ENCODE assay signal across 1 cellular context in genomic region chr1:54764132-54764921, GRCh38.
TF ChIP-seq lines count a peak whose summit lies in the region.

PARS2 (minus strand) TSS chr1:54764523; CDS start chr1:54759161, 5,362 bp downstream.

TF ChIP-seq in HepG2, 621 proteins besides CTCF, POLR2A, EP300 and RAD21 (continued from another document and continues in another):
- TF ChIP-seq KIAA2018 (CRISPR knock-in tag; IDR thresholded peaks at IDR 0.05; ENCODE audit: borderline replicate concordance) (no peak), ZNF205 (CRISPR knock-in tag; IDR thresholded peaks at IDR 0.05) (no peak), HDAC6 (IDR thresholded peaks at IDR 0.05; ENCODE audit: low read depth, low read length) (no peak), BCLAF1 (IDR thresholded peaks at IDR 0.05) (no peak), SATB2 (CRISPR knock-in tag; IDR thresholded peaks at IDR 0.05) (no peak), ZNF709 (CRISPR knock-in tag; IDR thresholded peaks at IDR 0.05) (no peak), TFDP2 (CRISPR knock-in tag; IDR thresholded peaks at IDR 0.05) (peak; percentile 82), IKZF1 (IDR thresholded peaks at IDR 0.05) (no peak), TBX3 (IDR thresholded peaks at IDR 0.05; ENCODE audit: borderline replicate concordance) (no peak; the same call in 1 of the 2 replicates), ZSCAN30 (CRISPR knock-in tag; IDR thresholded peaks at IDR 0.05) (no peak), ZBTB2 (CRISPR knock-in tag; IDR thresholded peaks at IDR 0.05; ENCODE audit: low read depth) (no peak), NR2C2 (CRISPR knock-in tag; IDR thresholded peaks at IDR 0.05; ENCODE audit: borderline replicate concordance) (peak; percentile 71; the same call in 1 of the 2 replicates), ZNF362 (CRISPR knock-in tag; IDR thresholded peaks at IDR 0.05; ENCODE audit: borderline replicate concordance) (no peak), BCL6 (CRISPR knock-in tag; IDR thresholded peaks at IDR 0.05) (peak; percentile 79), ZNF646 (CRISPR knock-in tag; IDR thresholded peaks at IDR 0.05) (no peak), LRRFIP1 (CRISPR knock-in tag; conservative IDR thresholded peaks at IDR 0.05) (no peak), NFIB (CRISPR knock-in tag; IDR thresholded peaks at IDR 0.05; ENCODE audit: borderline replicate concordance) (no peak), TBL1XR1 (IDR thresholded peaks at IDR 0.05; ENCODE audit: borderline replicate concordance, low read length, partially characterized antibody) (peak; percentile 23), TARDBP (CRISPR knock-in tag; IDR thresholded peaks at IDR 0.05) (peak; percentile 35; the same call in 1 of the 2 replicates), ZSCAN12 (CRISPR knock-in tag; IDR thresholded peaks at IDR 0.05) (no peak), CBX1 (IDR thresholded peaks at IDR 0.05; ENCODE audit: low read depth) (peak; percentile 75), RARA (CRISPR knock-in tag; IDR thresholded peaks at IDR 0.05) (no peak), ATRX (CRISPR knock-in tag; IDR thresholded peaks at IDR 0.05; ENCODE audit: borderline replicate concordance) (no peak), ZBTB44 (CRISPR knock-in tag; IDR thresholded peaks at IDR 0.05) (peak; percentile 77)
